Comparison of ENCODE assay signal across 8 cellular contexts in the genomic region with DNA sequence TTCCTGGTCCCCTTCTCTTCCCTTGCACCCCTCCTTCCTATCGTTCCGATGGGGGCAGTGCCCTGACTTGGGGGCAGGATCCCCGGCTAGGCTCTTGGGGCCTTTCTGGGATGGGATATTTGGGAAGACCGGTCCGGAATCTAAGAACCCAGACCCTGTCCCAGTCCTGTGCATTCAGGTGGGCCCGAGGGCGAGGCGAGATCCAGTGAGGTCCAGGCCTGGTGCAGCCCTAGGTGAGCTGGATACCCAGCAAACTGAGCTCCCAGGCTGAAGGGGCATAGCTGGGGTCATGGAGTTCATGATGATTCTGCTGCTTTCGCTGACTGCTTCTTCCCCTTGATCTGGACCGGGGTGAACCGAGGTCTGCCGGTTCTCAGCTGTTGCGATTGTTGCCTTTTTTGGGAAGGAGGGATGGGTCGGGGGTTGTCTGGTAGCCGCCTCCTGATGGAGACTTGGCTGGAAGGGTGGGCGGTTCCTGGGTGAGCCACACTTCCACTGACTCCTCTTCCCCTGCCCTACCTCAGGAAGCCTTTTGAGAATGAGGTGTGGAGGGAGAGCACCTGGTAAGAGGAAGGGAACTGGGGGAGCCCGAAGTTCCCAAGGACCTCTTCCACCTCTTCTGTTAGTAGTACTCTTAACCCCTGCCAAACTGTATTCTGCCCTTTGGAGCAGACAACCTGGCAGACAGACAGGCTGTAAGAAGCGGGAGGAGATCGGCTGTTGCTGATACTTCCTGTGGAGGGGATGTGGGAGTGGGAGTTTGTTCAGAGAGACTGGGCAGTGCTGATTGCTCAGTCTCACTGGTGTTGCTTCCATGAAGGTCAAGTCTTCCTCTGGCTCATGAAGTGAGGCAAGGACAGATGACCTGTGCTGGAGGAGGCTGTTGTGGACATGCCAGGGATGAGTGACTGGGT. TPM values are rescaled to one million over a fixed set of nuclear protein-coding genes. Genes with fewer than 3 reads are reported as not detected.
DNase-seq lines count a peak whose midpoint lies in the region; ATAC-seq and TF ChIP-seq lines count a peak whose summit lies in the region.

No MANE protein-coding gene starts in this region.

- H3K27me3 Mint-ChIP-seq in WTC11 (ENCODE audit: low read depth) = no peaks in the 10 kb centered on the region

- intact Hi-C loops in sciatic nerve (cut with DNase I) = loop anchor here (5.0 kb wide), 1 partner anchor 34 kb away; no protein-coding TSS in a partner anchor

- H3K36me3 Mint-ChIP-seq in WTC11 = peaks cover 18% of the 10 kb centered on the region

- no peaks in the 10 kb centered on the region for H3K9me3 Mint-ChIP-seq in WTC11

- DNase-seq in CD1c-positive myeloid dendritic cell (ENCODE audit: extremely low spot score) (peak; percentile 52), H4 (ENCODE audit: low spot score) (peak; percentile 3), WTC11 (ENCODE audit: low spot score) (no peak), glomerular visceral epithelial cell (ENCODE audit: extremely low spot score) (peak; percentile 28), sciatic nerve (ENCODE audit: low spot score) (no peak), T-helper 9 cell (no peak)

- TF ChIP-seq CTCF in WTC11 (IDR thresholded peaks at IDR 0.05) = no peak

- peak overlapping the region; percentile 93 for H3K4me3 Mint-ChIP-seq in WTC11

- peaks cover 57% of the 10 kb centered on the region for H3K4me1 Mint-ChIP-seq in WTC11

- H3K27ac Mint-ChIP-seq in WTC11 = peak overlapping the region; percentile 92

- CTCF ChIA-PET in WTC11 (lab: Charles Lee) = interaction anchor here (1.3 to 1.8 kb wide), 2 partner anchors 18 to 45 kb away, joined by 3 to 8 read pairs; no protein-coding TSS in a partner anchor

- POLR2A ChIA-PET in WTC11 (lab: Charles Lee) = no interaction called here

- no peak for ATAC-seq in WTC11
- ATAC-seq in sciatic nerve = peak; percentile 6
- ATAC-seq in HG03045 (IDR thresholded peaks at IDR 0.05; ENCODE audit: unreplicated experiment) = no peak
- ATAC-seq in GM21723 (IDR thresholded peaks at IDR 0.05; ENCODE audit: unreplicated experiment) = no peak

TF ChIP-seq in WTC11, 78 proteins besides CTCF, POLR2A, EP300 and RAD21 (continues in another document):
- no peak for TF ChIP-seq EMX1 (CRISPR knock-in tag; IDR thresholded peaks at IDR 0.05)
- 0 out of 2 replicates have a peak, but pooled peaks have one; percentile 24 for TF ChIP-seq SMAD4 (CRISPR knock-in tag; IDR thresholded peaks at IDR 0.05)
- TF ChIP-seq ZNF416 (CRISPR knock-in tag; IDR thresholded peaks at IDR 0.05) = no peak
- TF ChIP-seq, protein P1, sequence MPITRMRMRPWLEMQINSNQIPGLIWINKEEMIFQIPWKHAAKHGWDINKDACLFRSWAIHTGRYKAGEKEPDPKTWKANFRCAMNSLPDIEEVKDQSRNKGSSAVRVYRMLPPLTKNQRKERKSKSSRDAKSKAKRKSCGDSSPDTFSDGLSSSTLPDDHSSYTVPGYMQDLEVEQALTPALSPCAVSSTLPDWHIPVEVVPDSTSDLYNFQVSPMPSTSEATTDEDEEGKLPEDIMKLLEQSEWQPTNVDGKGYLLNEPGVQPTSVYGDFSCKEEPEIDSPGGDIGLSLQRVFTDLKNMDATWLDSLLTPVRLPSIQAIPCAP (CRISPR knock-in tag; IDR thresholded peaks at IDR 0.05) = 0 out of 2 replicates have a peak, but pooled peaks have one; percentile 51
- no peak for TF ChIP-seq NFATC4 (CRISPR knock-in tag; IDR thresholded peaks at IDR 0.05)
- TF ChIP-seq ZNF138 (CRISPR knock-in tag; conservative IDR thresholded peaks at IDR 0.05) = no peak
- no peak for TF ChIP-seq KAT7 (CRISPR knock-in tag; IDR thresholded peaks at IDR 0.05; ENCODE audit: borderline replicate concordance)
- TF ChIP-seq, protein P2, sequence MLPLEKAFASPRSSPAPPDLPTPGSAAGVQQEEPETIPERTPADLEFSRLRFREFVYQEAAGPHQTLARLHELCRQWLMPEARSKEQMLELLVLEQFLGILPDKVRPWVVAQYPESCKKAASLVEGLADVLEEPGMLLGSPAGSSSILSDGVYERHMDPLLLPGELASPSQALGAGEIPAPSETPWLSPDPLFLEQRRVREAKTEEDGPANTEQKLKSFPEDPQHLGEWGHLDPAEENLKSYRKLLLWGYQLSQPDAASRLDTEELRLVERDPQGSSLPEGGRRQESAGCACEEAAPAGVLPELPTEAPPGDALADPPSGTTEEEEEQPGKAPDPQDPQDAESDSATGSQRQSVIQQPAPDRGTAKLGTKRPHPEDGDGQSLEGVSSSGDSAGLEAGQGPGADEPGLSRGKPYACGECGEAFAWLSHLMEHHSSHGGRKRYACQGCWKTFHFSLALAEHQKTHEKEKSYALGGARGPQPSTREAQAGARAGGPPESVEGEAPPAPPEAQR (CRISPR knock-in tag; IDR thresholded peaks at IDR 0.05) = no peak
- TF ChIP-seq RELA (CRISPR knock-in tag; IDR thresholded peaks at IDR 0.05; ENCODE audit: borderline replicate concordance) = no peak
- TF ChIP-seq FOXP1 (CRISPR knock-in tag; IDR thresholded peaks at IDR 0.05; ENCODE audit: borderline replicate concordance) = 0 out of 2 replicates have a peak, but pooled peaks have one; percentile 20
- TF ChIP-seq, protein P3, sequence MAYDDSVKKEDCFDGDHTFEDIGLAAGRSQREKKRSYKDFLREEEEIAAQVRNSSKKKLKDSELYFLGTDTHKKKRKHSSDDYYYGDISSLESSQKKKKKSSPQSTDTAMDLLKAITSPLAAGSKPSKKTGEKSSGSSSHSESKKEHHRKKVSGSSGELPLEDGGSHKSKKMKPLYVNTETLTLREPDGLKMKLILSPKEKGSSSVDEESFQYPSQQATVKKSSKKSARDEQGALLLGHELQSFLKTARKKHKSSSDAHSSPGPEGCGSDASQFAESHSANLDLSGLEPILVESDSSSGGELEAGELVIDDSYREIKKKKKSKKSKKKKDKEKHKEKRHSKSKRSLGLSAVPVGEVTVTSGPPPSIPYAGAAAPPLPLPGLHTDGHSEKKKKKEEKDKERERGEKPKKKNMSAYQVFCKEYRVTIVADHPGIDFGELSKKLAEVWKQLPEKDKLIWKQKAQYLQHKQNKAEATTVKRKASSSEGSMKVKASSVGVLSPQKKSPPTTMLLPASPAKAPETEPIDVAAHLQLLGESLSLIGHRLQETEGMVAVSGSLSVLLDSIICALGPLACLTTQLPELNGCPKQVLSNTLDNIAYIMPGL (CRISPR knock-in tag; IDR thresholded peaks at IDR 0.05) = peak; percentile 43; the same call in 1 of the 2 replicates
- no peak for TF ChIP-seq ZNF263 (CRISPR knock-in tag; IDR thresholded peaks at IDR 0.05; ENCODE audit: low read depth)
- TF ChIP-seq, protein P4, sequence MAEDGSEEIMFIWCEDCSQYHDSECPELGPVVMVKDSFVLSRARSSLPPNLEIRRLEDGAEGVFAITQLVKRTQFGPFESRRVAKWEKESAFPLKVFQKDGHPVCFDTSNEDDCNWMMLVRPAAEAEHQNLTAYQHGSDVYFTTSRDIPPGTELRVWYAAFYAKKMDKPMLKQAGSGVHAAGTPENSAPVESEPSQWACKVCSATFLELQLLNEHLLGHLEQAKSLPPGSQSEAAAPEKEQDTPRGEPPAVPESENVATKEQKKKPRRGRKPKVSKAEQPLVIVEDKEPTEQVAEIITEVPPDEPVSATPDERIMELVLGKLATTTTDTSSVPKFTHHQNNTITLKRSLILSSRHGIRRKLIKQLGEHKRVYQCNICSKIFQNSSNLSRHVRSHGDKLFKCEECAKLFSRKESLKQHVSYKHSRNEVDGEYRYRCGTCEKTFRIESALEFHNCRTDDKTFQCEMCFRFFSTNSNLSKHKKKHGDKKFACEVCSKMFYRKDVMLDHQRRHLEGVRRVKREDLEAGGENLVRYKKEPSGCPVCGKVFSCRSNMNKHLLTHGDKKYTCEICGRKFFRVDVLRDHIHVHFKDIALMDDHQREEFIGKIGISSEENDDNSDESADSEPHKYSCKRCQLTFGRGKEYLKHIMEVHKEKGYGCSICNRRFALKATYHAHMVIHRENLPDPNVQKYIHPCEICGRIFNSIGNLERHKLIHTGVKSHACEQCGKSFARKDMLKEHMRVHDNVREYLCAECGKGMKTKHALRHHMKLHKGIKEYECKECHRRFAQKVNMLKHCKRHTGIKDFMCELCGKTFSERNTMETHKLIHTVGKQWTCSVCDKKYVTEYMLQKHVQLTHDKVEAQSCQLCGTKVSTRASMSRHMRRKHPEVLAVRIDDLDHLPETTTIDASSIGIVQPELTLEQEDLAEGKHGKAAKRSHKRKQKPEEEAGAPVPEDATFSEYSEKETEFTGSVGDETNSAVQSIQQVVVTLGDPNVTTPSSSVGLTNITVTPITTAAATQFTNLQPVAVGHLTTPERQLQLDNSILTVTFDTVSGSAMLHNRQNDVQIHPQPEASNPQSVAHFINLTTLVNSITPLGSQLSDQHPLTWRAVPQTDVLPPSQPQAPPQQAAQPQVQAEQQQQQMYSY (CRISPR knock-in tag; IDR thresholded peaks at IDR 0.05) = peak; percentile 49; the same call in 1 of the 2 replicates
- no peak for TF ChIP-seq ZNF219 (CRISPR knock-in tag; IDR thresholded peaks at IDR 0.05; ENCODE audit: borderline replicate concordance)
- no peak for TF ChIP-seq ZNF232 (CRISPR knock-in tag; IDR thresholded peaks at IDR 0.05)
- TF ChIP-seq ZBTB21 (CRISPR knock-in tag; IDR thresholded peaks at IDR 0.05; ENCODE audit: borderline replicate concordance) = no peak
- TF ChIP-seq TP53 (CRISPR knock-in tag; IDR thresholded peaks at IDR 0.05) = no peak
- no peak for TF ChIP-seq ZNF396 (CRISPR knock-in tag; IDR thresholded peaks at IDR 0.05; ENCODE audit: borderline replicate concordance)
- TF ChIP-seq, protein P5, sequence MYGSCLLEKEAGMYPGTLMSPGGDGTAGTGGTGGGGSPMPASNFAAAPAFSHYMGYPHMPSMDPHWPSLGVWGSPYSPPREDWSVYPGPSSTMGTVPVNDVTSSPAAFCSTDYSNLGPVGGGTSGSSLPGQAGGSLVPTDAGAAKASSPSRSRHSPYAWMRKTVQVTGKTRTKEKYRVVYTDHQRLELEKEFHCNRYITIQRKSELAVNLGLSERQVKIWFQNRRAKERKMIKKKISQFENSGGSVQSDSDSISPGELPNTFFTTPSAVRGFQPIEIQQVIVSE (CRISPR knock-in tag; IDR thresholded peaks at IDR 0.05; ENCODE audit: borderline replicate concordance) = no peak

RNA-seq across cellular contexts. Expression of a gene that starts 1.0 kb away (rescaled TPM):
- 17.8 and 26.8 TPM in 2 replicates for total RNA-seq in H4 (2014; rRNA removed; shearing (Covaris generic))
- total RNA-seq in WTC11 (2021) (63.8 to 83.5 TPM (median 64.5 TPM) in 3 replicates), sciatic nerve (67.2 TPM)

RNA-seq across cellular contexts. Expression of a gene that starts 1.2 kb away (rescaled TPM):
- 7.1 and 7.3 TPM in 2 replicates for total RNA-seq in H4 (2014; rRNA removed; shearing (Covaris generic))
- total RNA-seq in WTC11 (2021) (31.4 to 34.1 TPM (median 33.0 TPM) in 3 replicates), sciatic nerve (12.8 TPM)

RNA-seq across cellular contexts. Expression of a gene that starts 37.8 kb away (rescaled TPM):
- not detected in 2 replicates for total RNA-seq in H4 (2014; rRNA removed; shearing (Covaris generic))
- total RNA-seq in WTC11 (2021) (14.6 to 21.3 TPM (median 20.0 TPM) in 3 replicates), sciatic nerve (38.7 TPM)

RNA-seq across cellular contexts. Expression of a gene that starts 53.3 kb away (rescaled TPM):
- 16.7 and 39.2 TPM in 2 replicates for total RNA-seq in H4 (2014; rRNA removed; shearing (Covaris generic))
- total RNA-seq in WTC11 (2021) = 76.8 to 79.3 TPM (median 77.5 TPM) in 3 replicates
- total RNA-seq in sciatic nerve = 32.7 TPM

Comparison
In these comparisons a context has a peak if more than half of its experiments do, and no peak if none do; other contexts are left out.
1. DNase-seq: peak in CD1c-positive myeloid dendritic cell (single experiment), H4 (single experiment) and glomerular visceral epithelial cell (single experiment); none in WTC11 (single experiment), sciatic nerve (single experiment) and T-helper 9 cell (single experiment).
2. RNA of a gene that starts 37.8 kb away (total RNA-seq): 38.7 TPM in sciatic nerve (single experiment) and 14.6 to 21.3 TPM in WTC11; not detected in H4; every median in the first group is over 10 times any median in the second.